In the genomic region with DNA sequence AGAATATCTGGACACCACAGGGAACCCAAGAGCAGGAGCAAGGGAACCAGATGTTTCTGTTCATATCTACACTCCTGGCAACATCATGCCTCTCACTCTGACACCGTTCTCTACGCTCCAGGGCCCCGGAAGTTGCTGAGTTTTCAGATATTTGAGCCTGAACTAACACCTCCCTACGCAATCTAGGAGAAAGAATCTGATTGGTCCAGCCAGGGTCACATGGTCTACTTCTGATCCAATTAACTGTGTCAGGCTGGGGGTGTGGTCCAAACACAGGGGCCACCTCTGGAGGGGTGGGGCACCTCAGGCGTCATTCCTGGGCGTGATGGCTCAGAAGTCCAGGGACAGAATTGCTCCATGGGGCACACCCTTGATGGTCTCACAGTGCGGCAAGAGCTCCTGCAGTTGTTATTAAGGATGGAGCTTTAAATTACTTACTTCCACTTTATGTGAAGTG, we compare ENCODE assay signal across 16 cellular contexts.
DNase-seq lines count a peak whose midpoint lies in the region; ATAC-seq lines count a peak whose summit lies in the region.
"Had no signal": no experiment of that assay in that cellular context is flagged by ENCODE, and none has a peak within 500 bp of the region (broad histone marks: within the 10 kb centered on the region; RNA-seq: fewer than 3 reads in every experiment).

No MANE protein-coding gene starts in this region.

- no peak overlapping the region for H3K27ac ChIP-seq in Karpas-422 (ENCODE audit: low read length)
- H3K27ac ChIP-seq: cardiac muscle cell, Peyer's patch had no signal

- H4K20me1 ChIP-seq in Karpas-422 (ENCODE audit: insufficient read depth, low read depth, low read length): no peaks in the 10 kb centered on the region

- no peaks in the 10 kb centered on the region for H3K36me3 ChIP-seq in Karpas-422 (ENCODE audit: insufficient read depth, low read length)
- H3K36me3 ChIP-seq: cardiac muscle cell, Peyer's patch had no signal

- no peak overlapping the region for H2AFZ ChIP-seq in Karpas-422 (ENCODE audit: low read length)

- no peak for ATAC-seq in HG03432 (IDR thresholded peaks at IDR 0.05; ENCODE audit: unreplicated experiment)
- ATAC-seq: left colon had no signal

- H3K4me1 ChIP-seq in Karpas-422 (ENCODE audit: low read length): no peaks in the 10 kb centered on the region
- H3K4me1 ChIP-seq: Peyer's patch had no signal

- no peaks in the 10 kb centered on the region for H3K9me3 ChIP-seq in Karpas-422 (ENCODE audit: low read length)
- H3K9me3 ChIP-seq: Peyer's patch had no signal

- H3K4me3 ChIP-seq in Karpas-422 (ENCODE audit: low read length): no peak overlapping the region
- H3K4me3 ChIP-seq: cardiac muscle cell, Peyer's patch had no signal

- DNase-seq in NCI-H2081 (lab: John Stamatoyannopoulos, UW): peak; percentile 26 to 35
- no peak for DNase-seq in NCI-H2081 treated with DMSO at 0.1 percent for 48 hours (lab: John Stamatoyannopoulos, UW)
- peak; percentile 43 for DNase-seq in Karpas-422
- DNase-seq in RPMI7951 (ENCODE audit: low read depth): peak; percentile 20
- peak; percentile 74 for DNase-seq in iPS-NIHi11 (ENCODE audit: low spot score)
- no peak for DNase-seq in KBM-7
- no peak for DNase-seq in amygdala (lab: John Stamatoyannopoulos, UW)
- DNase-seq: ACHN; DND-41; left colon; NCI-H1105 treated with DMSO at 0.1 percent for 48 hours; Peyer's patch; stimulated activated CD4-positive, alpha-beta T cell treated with anti-CD3 and anti-CD28 coated beads, Interleukin-2, amount 100 ng/mL, for 24 hours; T1000 had no signal

- in situ Hi-C loops in KBM-7 (cut with MboI; ENCODE audit: low pct_unique_long_range_greater_than_20kb, low sequenced_read_pairs): no loop called here

- H3K27me3 ChIP-seq in Karpas-422 (ENCODE audit: low read length): no peaks in the 10 kb centered on the region
- H3K27me3 ChIP-seq: Peyer's patch had no signal

- H3K79me2 ChIP-seq in Karpas-422 (ENCODE audit: low read length): no peaks in the 10 kb centered on the region

- no peak overlapping the region for H3K4me2 ChIP-seq in Karpas-422 (ENCODE audit: low read depth, low read length, poor library complexity, severe bottlenecking)

- H3K9ac ChIP-seq in Karpas-422 (ENCODE audit: low read length): no peak overlapping the region

- no peaks in the 10 kb centered on the region for H3K9me2 ChIP-seq in Karpas-422 (replicated peaks; ENCODE audit: insufficient read depth, low read length)

Comparison
In these comparisons a context has a peak if more than half of its experiments do, and no peak if none do; other contexts are left out.
1. DNase-seq: peak in NCI-H2081 (2 of 2), Karpas-422 (single experiment), RPMI7951 (single experiment) and iPS-NIHi11 (single experiment); none in NCI-H2081 treated with DMSO at 0.1 percent for 48 hours (single experiment), KBM-7 (single experiment) and amygdala (0 of 56).